In genomic region chr9:88197781-88198345, GRCh38 we compare ENCODE assay signal across 9 cellular contexts. TPM values are rescaled to one million over a fixed set of nuclear protein-coding genes. Genes with fewer than 3 reads are reported as not detected.
DNase-seq lines count a peak whose midpoint lies in the region; ATAC-seq and TF ChIP-seq lines count a peak whose summit lies in the region.
"Had no signal": no experiment of that assay in that cellular context is flagged by ENCODE, and none has a peak within 500 bp of the region (broad histone marks: within the 10 kb centered on the region; RNA-seq: fewer than 3 reads in every experiment).

No MANE protein-coding gene starts in this region.

- peak overlapping the region; percentile 99 for H3K4me2 ChIP-seq in GM23248 (ENCODE audit: unreplicated experiment)

- H3K27ac Mint-ChIP-seq in activated CD8-positive, alpha-beta T cell treated with anti-CD3 and anti-CD28 coated beads, Interleukin-2, amount 10 ng/mL, durations not matched to agents 7 days and 5 days: no peak overlapping the region

- H2AFZ ChIP-seq in GM23248: peak overlapping the region; percentile 91

- intact Hi-C loops in left ventricle myocardium superior (cut with micrococcal nuclease): no loop called here
- intact Hi-C loops in left cardiac atrium (cut with DNase I): no loop called here

- DNase-seq in GM23248 (peak; percentile 74), fibroblast of the conjunctiva (ENCODE audit: low read depth) (peak; percentile 53), skeletal muscle cell (ENCODE audit: low read depth) (peak; percentile 39), left ventricle myocardium superior (no peak), left cardiac atrium (no peak)
- DNase-seq in activated CD8-positive, alpha-beta T cell treated with anti-CD3 and anti-CD28 coated beads, Interleukin-2, amount 10 ng/mL, durations not matched to agents 7 days and 5 days: no peak

- peaks cover 25% of the 10 kb centered on the region for H3K27me3 Mint-ChIP-seq in activated CD8-positive, alpha-beta T cell treated with anti-CD3 and anti-CD28 coated beads, Interleukin-2, amount 10 ng/mL, durations not matched to agents 7 days and 5 days (ENCODE audit: low read depth)

- H3K27me3 ChIP-seq in GM23248 (replicated peaks; ENCODE audit: insufficient read depth): no peaks in the 10 kb centered on the region

- H3K4me3 ChIP-seq in GM23248: peak overlapping the region; percentile 78
- peak overlapping the region; percentile 27 for H3K4me3 ChIP-seq in skeletal muscle cell (ENCODE audit: low read depth, low read length)

- H4K20me1 ChIP-seq in GM23248 (ENCODE audit: insufficient read depth): no peaks in the 10 kb centered on the region

- H3K9ac ChIP-seq in GM23248: peak overlapping the region; percentile 74

- H3K9me2 ChIP-seq in GM23248 (ENCODE audit: insufficient read depth): no peaks in the 10 kb centered on the region

- ATAC-seq in SK-N-SH treated with all-trans-retinoic acid at 6 μM for 48 hours: peak; percentile 87
- no peak for ATAC-seq in left ventricle myocardium superior
- no peak for ATAC-seq in GM19351 (IDR thresholded peaks at IDR 0.05; ENCODE audit: unreplicated experiment)
- ATAC-seq in activated CD8-positive, alpha-beta T cell treated with anti-CD3 and anti-CD28 coated beads, Interleukin-2, amount 10 ng/mL, durations not matched to agents 7 days and 5 days: no peak
- no peak for ATAC-seq in left cardiac atrium

- no peaks in the 10 kb centered on the region for H3K9me3 Mint-ChIP-seq in activated CD8-positive, alpha-beta T cell treated with anti-CD3 and anti-CD28 coated beads, Interleukin-2, amount 10 ng/mL, durations not matched to agents 7 days and 5 days (ENCODE audit: insufficient read depth)

- H3K9me3 ChIP-seq in GM23248 (ENCODE audit: low read depth): no peaks in the 10 kb centered on the region

- no peak overlapping the region for H3K4me3 Mint-ChIP-seq in activated CD8-positive, alpha-beta T cell treated with anti-CD3 and anti-CD28 coated beads, Interleukin-2, amount 10 ng/mL, durations not matched to agents 7 days and 5 days

- WGBS in GM23248 (ENCODE audit: low coverage in 1 of 2, low lambda C conversion rate in 2 of 2, missing lambda C conversion rate in 2 of 2), 2 experiments: 0% methylated on average over 4 of the region's 4 CpGs

- POLR2A ChIA-PET in activated CD8-positive, alpha-beta T cell treated with anti-CD3 and anti-CD28 coated beads, Interleukin-2, amount 10 ng/mL, durations not matched to agents 7 days and 5 days (lab: Charles Lee): no interaction called here

- no peaks in the 10 kb centered on the region for H3K79me2 ChIP-seq in GM23248 (ENCODE audit: insufficient read depth)

- no peaks in the 10 kb centered on the region for H3K36me3 ChIP-seq in GM23248 (ENCODE audit: low read depth)

- peak overlapping the region; percentile 87 for H3K27ac ChIP-seq in GM23248

- peaks cover 24% of the 10 kb centered on the region for H3F3A ChIP-seq in GM23248 (ENCODE audit: insufficient read depth)

- in situ Hi-C loops in GM23248 (cut with MboI): no loop called here

- peaks cover 23% of the 10 kb centered on the region for H3K4me1 ChIP-seq in GM23248 (ENCODE audit: insufficient read depth)

- CTCF ChIA-PET in activated CD8-positive, alpha-beta T cell treated with anti-CD3 and anti-CD28 coated beads, Interleukin-2, amount 10 ng/mL, durations not matched to agents 7 days and 5 days (lab: Charles Lee): no interaction called here

- H3K36me3 Mint-ChIP-seq in activated CD8-positive, alpha-beta T cell treated with anti-CD3 and anti-CD28 coated beads, Interleukin-2, amount 10 ng/mL, durations not matched to agents 7 days and 5 days (ENCODE audit: low read depth): no peaks in the 10 kb centered on the region

- H3K4me1 Mint-ChIP-seq in activated CD8-positive, alpha-beta T cell treated with anti-CD3 and anti-CD28 coated beads, Interleukin-2, amount 10 ng/mL, durations not matched to agents 7 days and 5 days (ENCODE audit: low read depth): no peaks in the 10 kb centered on the region

TF ChIP-seq in SK-N-SH treated with all-trans-retinoic acid at 6 μM for 48 hours, 23 proteins besides CTCF, POLR2A, EP300 and RAD21:
- TF ChIP-seq ISL1 (CRISPR knock-in tag; IDR thresholded peaks at IDR 0.05): peak; percentile 29; the same call in 1 of the 2 replicates
- no peak for TF ChIP-seq ZC3H10 (CRISPR knock-in tag; IDR thresholded peaks at IDR 0.05)

RNA-seq across cellular contexts. Expression of gene SPATA31C2, which starts 59.6 kb away (rescaled TPM):
- not detected in 2 replicates for total RNA-seq in GM23248 (2014; rRNA removed; shearing (Covaris generic))
- not detected in 2 replicates for polyA plus RNA-seq in GM23248 (2016; fragmentation: Nextera tagmentation; extraction: Ambion mirVana)
- total RNA-seq in left ventricle myocardium superior (not detected), left cardiac atrium (not detected)
- not detected for total RNA-seq in activated CD8-positive, alpha-beta T cell treated with anti-CD3 and anti-CD28 coated beads, Interleukin-2, amount 10 ng/mL, durations not matched to agents 7 days and 5 days
- total RNA-seq: lung microvascular endothelial cell had no signal

Comparison
In these comparisons a context has a peak if more than half of its experiments do, and no peak if none do; other contexts are left out.
1. DNase-seq: peak in GM23248 (single experiment), fibroblast of the conjunctiva (single experiment) and skeletal muscle cell (single experiment); none in left ventricle myocardium superior (single experiment), activated CD8-positive, alpha-beta T cell treated with anti-CD3 and anti-CD28 coated beads, Interleukin-2, amount 10 ng/mL, durations not matched to agents 7 days and 5 days (single experiment) and left cardiac atrium (single experiment).